Comparison of ENCODE assay signal across 15 cellular contexts in genomic region chr17:73802871-73803270, GRCh38.
"Had no signal": no experiment of that assay in that cellular context is flagged by ENCODE, and none has a peak within 500 bp of the region (broad histone marks: within the 10 kb centered on the region; RNA-seq: fewer than 3 reads in every experiment).

No MANE protein-coding gene starts in this region.

- DNase-seq: IMR-90; Karpas-422; KG1; MM.1S; NCI-H1436; NCI-H187; NCI-H2029; NCI-H2171; NCI-H226; NCI-H446; NCI-H526; NK-92 treated with Interleukin-12 subunit alpha and Interleukin-12 subunit beta, amount 100 ng/mL, for 24 hours had no signal

- ATAC-seq: Panc1, PC-3 had no signal

- H3K27ac ChIP-seq: RWPE1 had no signal
